In the genomic region with DNA sequence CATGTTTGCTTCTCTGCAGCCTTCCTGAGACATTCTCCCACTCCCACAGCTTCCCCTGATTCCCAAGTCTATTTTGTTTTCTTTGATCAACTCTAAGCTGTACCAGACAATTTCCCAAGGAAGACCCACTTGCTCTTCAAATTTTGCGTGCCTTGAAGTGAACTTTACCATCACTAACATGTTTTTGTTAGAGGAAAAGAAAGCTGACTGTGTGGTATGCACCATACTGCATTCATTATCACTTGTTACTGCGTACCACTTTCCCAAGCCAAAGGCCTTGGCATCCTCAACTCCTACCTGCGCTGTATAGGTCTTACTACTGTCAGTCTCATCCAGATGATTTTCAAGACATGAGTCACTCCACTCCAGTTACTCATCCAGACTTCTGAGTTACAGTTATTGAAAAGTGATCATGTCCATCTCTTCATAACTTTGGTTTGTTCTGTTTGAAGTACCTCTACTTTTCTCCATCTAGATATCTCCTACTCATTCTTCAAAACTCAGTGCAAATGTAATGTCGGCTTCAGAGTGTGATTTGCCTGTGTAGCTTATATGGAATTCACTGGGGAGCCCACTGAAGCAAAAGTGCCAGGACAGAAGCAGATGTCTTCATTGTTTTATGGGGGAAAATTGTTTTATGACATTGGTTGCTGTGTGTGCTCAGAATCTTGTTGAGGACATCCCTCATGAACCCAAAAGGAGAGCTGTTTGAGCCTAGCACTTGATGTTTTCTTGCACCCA, we compare ENCODE assay signal across 10 cellular contexts. TPM values are rescaled to one million over a fixed set of nuclear protein-coding genes. Genes with fewer than 3 reads are reported as not detected.
DNase-seq lines count a peak whose midpoint lies in the region; ATAC-seq and TF ChIP-seq lines count a peak whose summit lies in the region.
"Had no signal": no experiment of that assay in that cellular context is flagged by ENCODE, and none has a peak within 500 bp of the region (broad histone marks: within the 10 kb centered on the region; RNA-seq: fewer than 3 reads in every experiment).

No MANE protein-coding gene starts in this region.

- no peaks in the 10 kb centered on the region for H3K9me3 ChIP-seq in left lung

- DNase-seq in DMS53 (lab: John Stamatoyannopoulos, UW) = peak; percentile 59
- DNase-seq in DMS53 treated with DMSO at 0.1 percent for 48 hours (lab: John Stamatoyannopoulos, UW; ENCODE audit: unreplicated experiment) = no peak
- peak; percentile 45 to 53 for DNase-seq in activated T-cell treated with anti-CD3 and anti-CD28 coated beads, Interleukin-2, amount 50 U/mL, for 48 hours
- no peak for DNase-seq in natural killer cell treated with Interleukin-12 subunit alpha and Interleukin-12 subunit beta and Interleukin-15 and Interleukin-18, amount 100 ng/mL, for 72 hours (ENCODE audit: low spot score)
- DNase-seq in GM13976 (ENCODE audit: low spot score) = no peak
- no peak for DNase-seq in left lung
- DNase-seq in NCI-H2196 (lab: John Stamatoyannopoulos, UW; ENCODE audit: unreplicated experiment) = no peak
- DNase-seq: central memory CD4-positive, alpha-beta T cell; left cardiac atrium had no signal

- H3K27me3 Mint-ChIP-seq in natural killer cell treated with Interleukin-12 subunit alpha and Interleukin-12 subunit beta and Interleukin-15 and Interleukin-18, amount 100 ng/mL, for 72 hours = no peaks in the 10 kb centered on the region

- H3K9ac ChIP-seq in KMS-11 = no peak overlapping the region

- in situ Hi-C loops in GM13976 (cut with MboI; ENCODE audit: low sequenced_read_pairs, unreplicated experiment) = loop anchor here (10.0 kb wide), 1 partner anchor 145 kb away; no protein-coding TSS in a partner anchor

- peaks cover 46% of the 10 kb centered on the region for H3K36me3 Mint-ChIP-seq in natural killer cell treated with Interleukin-12 subunit alpha and Interleukin-12 subunit beta and Interleukin-15 and Interleukin-18, amount 100 ng/mL, for 72 hours

- H3K27ac ChIP-seq in KMS-11 = peak overlapping the region; percentile 49
- H3K27ac ChIP-seq in left lung = no peak overlapping the region

- peaks cover 44% of the 10 kb centered on the region in 2 donors for H3K4me1 Mint-ChIP-seq in natural killer cell treated with Interleukin-12 subunit alpha and Interleukin-12 subunit beta and Interleukin-15 and Interleukin-18, amount 100 ng/mL, for 72 hours (ENCODE audit: low read depth in 2 of 2)

- H2AFZ ChIP-seq in KMS-11 (ENCODE audit: low read depth) = no peak overlapping the region

- H3K27ac Mint-ChIP-seq in natural killer cell treated with Interleukin-12 subunit alpha and Interleukin-12 subunit beta and Interleukin-15 and Interleukin-18, amount 100 ng/mL, for 72 hours = peak overlapping the region; percentile 92 to 98

- ATAC-seq in natural killer cell treated with Interleukin-12 subunit alpha and Interleukin-12 subunit beta and Interleukin-15 and Interleukin-18, amount 100 ng/mL, for 72 hours = peak in 1 of 2 donors; percentile 25
- ATAC-seq in left lung = no peak

- peaks cover 24% of the 10 kb centered on the region for H3K79me2 ChIP-seq in KMS-11 (ENCODE audit: insufficient read depth, low read depth)

- intact Hi-C loops in left lung (cut with DNase I) = loop anchor here in 1 of 2 donors (10.0 kb wide), 1 partner anchor 695 kb away; no protein-coding TSS in a partner anchor

- peak overlapping the region; percentile 43 for H3K4me3 Mint-ChIP-seq in natural killer cell treated with Interleukin-12 subunit alpha and Interleukin-12 subunit beta and Interleukin-15 and Interleukin-18, amount 100 ng/mL, for 72 hours

- TF ChIP-seq CTCF in KMS-11 (conservative IDR thresholded peaks at IDR 0.05; ENCODE audit: low read depth, low read length) = no peak
- no peak for TF ChIP-seq CTCF in GM13976 (IDR thresholded peaks at IDR 0.05; ENCODE audit: borderline replicate concordance, control extremely low read depth, extremely low read depth, insufficient read depth, missing control alignments)
- no peak for TF ChIP-seq CTCF in left lung (IDR thresholded peaks at IDR 0.05)

- H3K4me1 ChIP-seq in KMS-11 (ENCODE audit: low read depth, poor library complexity, severe bottlenecking) (peaks cover 29% of the 10 kb centered on the region), left lung (peaks cover 18 to 43% of the 10 kb centered on the region in 2 donors)

- no peak overlapping the region for H3K4me2 ChIP-seq in KMS-11

- H3K27me3 ChIP-seq in KMS-11 (ENCODE audit: insufficient read depth, low read depth) (no peaks in the 10 kb centered on the region), left lung (no peaks in the 10 kb centered on the region)

- H3K9me3 Mint-ChIP-seq in natural killer cell treated with Interleukin-12 subunit alpha and Interleukin-12 subunit beta and Interleukin-15 and Interleukin-18, amount 100 ng/mL, for 72 hours = no peaks in the 10 kb centered on the region

- H3K36me3 ChIP-seq in KMS-11 (ENCODE audit: insufficient read depth) = peaks cover 26% of the 10 kb centered on the region; the same call in 1 of the 2 replicates
- peaks cover 0 to 46% of the 10 kb centered on the region in 2 donors for H3K36me3 ChIP-seq in left lung

- H3K4me3 ChIP-seq in KMS-11 (IDR thresholded peaks at IDR 0.05; ENCODE audit: insufficient read depth, low read depth, low read length) = no peak overlapping the region
- no peak overlapping the region for H3K4me3 ChIP-seq in left lung

- H4K20me1 ChIP-seq in KMS-11 (ENCODE audit: insufficient read depth) = peaks cover 37% of the 10 kb centered on the region

RNA-seq across cellular contexts. Expression of a gene that starts 5.2 kb away (rescaled TPM):
- total RNA-seq in natural killer cell treated with Interleukin-12 subunit alpha and Interleukin-12 subunit beta and Interleukin-15 and Interleukin-18, amount 100 ng/mL, for 72 hours = 1,000 to 10,000 TPM in 1 of 2 donors, 100 to 1,000 TPM in 1; 832 to 1,576 TPM
- total RNA-seq in left lung = 1,000 to 10,000 TPM; 1,016 to 1,304 TPM

RNA-seq across cellular contexts. Expression of a gene that starts 21.1 kb away (rescaled TPM):
- 1 to 10 TPM; 2.9 to 5.6 TPM for total RNA-seq in natural killer cell treated with Interleukin-12 subunit alpha and Interleukin-12 subunit beta and Interleukin-15 and Interleukin-18, amount 100 ng/mL, for 72 hours
- 10 to 100 TPM; 10.8 to 15.0 TPM for total RNA-seq in left lung

Comparison
In these comparisons a context has a peak if more than half of its experiments do, and no peak if none do; other contexts are left out.
1. DNase-seq: peak in DMS53 (single experiment) and activated T-cell treated with anti-CD3 and anti-CD28 coated beads, Interleukin-2, amount 50 U/mL, for 48 hours (2 of 2); none in DMS53 treated with DMSO at 0.1 percent for 48 hours (single experiment), natural killer cell treated with Interleukin-12 subunit alpha and Interleukin-12 subunit beta and Interleukin-15 and Interleukin-18, amount 100 ng/mL, for 72 hours (single experiment), GM13976 (single experiment), left lung (0 of 2) and NCI-H2196 (single experiment).